8 cellular contexts compared by ENCODE assay signal in the genomic region with DNA sequence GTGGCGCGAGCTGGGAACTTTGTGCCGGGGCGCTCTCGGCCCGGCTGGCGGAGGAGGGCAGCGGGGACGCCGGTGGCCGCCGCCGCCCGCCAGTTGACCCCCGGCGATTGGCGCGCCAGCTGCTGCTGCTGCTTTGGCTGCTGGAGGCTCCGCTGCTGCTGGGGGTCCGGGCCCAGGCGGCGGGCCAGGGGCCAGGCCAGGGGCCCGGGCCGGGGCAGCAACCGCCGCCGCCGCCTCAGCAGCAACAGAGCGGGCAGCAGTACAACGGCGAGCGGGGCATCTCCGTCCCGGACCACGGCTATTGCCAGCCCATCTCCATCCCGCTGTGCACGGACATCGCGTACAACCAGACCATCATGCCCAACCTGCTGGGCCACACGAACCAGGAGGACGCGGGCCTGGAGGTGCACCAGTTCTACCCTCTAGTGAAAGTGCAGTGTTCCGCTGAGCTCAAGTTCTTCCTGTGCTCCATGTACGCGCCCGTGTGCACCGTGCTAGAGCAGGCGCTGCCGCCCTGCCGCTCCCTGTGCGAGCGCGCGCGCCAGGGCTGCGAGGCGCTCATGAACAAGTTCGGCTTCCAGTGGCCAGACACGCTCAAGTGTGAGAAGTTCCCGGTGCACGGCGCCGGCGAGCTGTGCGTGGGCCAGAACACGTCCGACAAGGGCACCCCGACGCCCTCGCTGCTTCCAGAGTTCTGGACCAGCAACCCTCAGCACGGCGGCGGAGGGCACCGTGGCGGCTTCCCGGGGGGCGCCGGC. TPM values are rescaled to one million over a fixed set of nuclear protein-coding genes. Genes with fewer than 3 reads are reported as not detected.
A peak's percentile ranks its signal among the peaks of the same experiment; 100 is the strongest.
DNase-seq lines count a peak whose midpoint lies in the region; ATAC-seq, FAIRE-seq and TF ChIP-seq lines count a peak whose summit lies in the region.

No MANE protein-coding gene starts in this region.

- FAIRE-seq in astrocyte (lab: Jason Lieb, UNC), result no peak

- peak overlapping the region; percentile 91 for H3K4me2 ChIP-seq in astrocyte (ENCODE audit: low read length)

- peaks cover 2% of the 10 kb centered on the region for H3K36me3 Mint-ChIP-seq in astrocyte (ENCODE audit: low read depth, unreplicated experiment)

- peaks cover 24% of the 10 kb centered on the region for H3K4me1 ChIP-seq in astrocyte (ENCODE audit: insufficient read depth, low read length)

- peaks cover 16% of the 10 kb centered on the region for H4K20me1 ChIP-seq in astrocyte (ENCODE audit: insufficient read depth, low read length)

- peak overlapping the region; percentile 85 for H3K4me3 ChIP-seq in astrocyte (ENCODE audit: insufficient read depth, low read depth, low read length)

- H3K36me3 ChIP-seq in astrocyte (ENCODE audit: insufficient read depth, low read length), result no peaks in the 10 kb centered on the region

- peak; percentile 53 for DNase-seq in COR-L47 (lab: John Stamatoyannopoulos, UW)
- peak; percentile 56 to 88 for DNase-seq in NCI-H526 (lab: John Stamatoyannopoulos, UW)
- peak; percentile 80 for DNase-seq in astrocyte (ENCODE audit: low read depth)
- peak; percentile 26 for DNase-seq in hepatic stellate cell (ENCODE audit: low spot score)
- DNase-seq in pulmonary artery endothelial cell (ENCODE audit: low read depth, low spot score), result peak; percentile 32
- no peak for DNase-seq in NCI-H446 treated with DMSO at 0.1 percent for 48 hours (lab: John Stamatoyannopoulos, UW)

- H3K27ac ChIP-seq in astrocyte (ENCODE audit: low read depth, low read length), result peak overlapping the region; percentile 64

- ATAC-seq in GM19324 (IDR thresholded peaks at IDR 0.05; ENCODE audit: low FRiP score, unreplicated experiment) (peak; percentile 26), HG03196 (IDR thresholded peaks at IDR 0.05; ENCODE audit: unreplicated experiment) (peak; percentile 23)

- H3K27ac Mint-ChIP-seq in astrocyte (ENCODE audit: unreplicated experiment), result peak overlapping the region; percentile 27

- no peaks in the 10 kb centered on the region for H3K9me3 ChIP-seq in astrocyte (ENCODE audit: insufficient read depth, low read depth, low read length)

- no peak for TF ChIP-seq CTCF in astrocyte (IDR thresholded peaks at IDR 0.05; ENCODE audit: insufficient read depth, low read depth, low read length)

- H3K4me1 Mint-ChIP-seq in astrocyte (ENCODE audit: low read depth, unreplicated experiment), result no peaks in the 10 kb centered on the region

- peaks cover 31% of the 10 kb centered on the region for H3K27me3 Mint-ChIP-seq in astrocyte (ENCODE audit: low read depth, unreplicated experiment)

- H3K9me3 Mint-ChIP-seq in astrocyte (ENCODE audit: unreplicated experiment), result peaks cover 5% of the 10 kb centered on the region

- H3K4me3 Mint-ChIP-seq in astrocyte (ENCODE audit: unreplicated experiment), result peak overlapping the region; percentile 90

- peak overlapping the region; percentile 90 for H2AFZ ChIP-seq in astrocyte (ENCODE audit: low read depth, low read length)

- H3K9ac ChIP-seq in astrocyte (ENCODE audit: low read length), result peak overlapping the region; percentile 76

- no peaks in the 10 kb centered on the region for H3K27me3 ChIP-seq in astrocyte (ENCODE audit: insufficient read depth, low read length)

- H3K79me2 ChIP-seq in astrocyte (ENCODE audit: insufficient read depth, low read length), result peaks cover 26% of the 10 kb centered on the region

RNA-seq across cellular contexts. Expression of a gene that starts 0.9 kb away (rescaled TPM):
- total RNA-seq in astrocyte, result 5.4 and 6.8 TPM in 2 replicates
- 2.6 and 4.7 TPM in 2 replicates for total RNA-seq in pulmonary artery endothelial cell
